Comparison of ENCODE assay signal across 21 cellular contexts in the genomic region with DNA sequence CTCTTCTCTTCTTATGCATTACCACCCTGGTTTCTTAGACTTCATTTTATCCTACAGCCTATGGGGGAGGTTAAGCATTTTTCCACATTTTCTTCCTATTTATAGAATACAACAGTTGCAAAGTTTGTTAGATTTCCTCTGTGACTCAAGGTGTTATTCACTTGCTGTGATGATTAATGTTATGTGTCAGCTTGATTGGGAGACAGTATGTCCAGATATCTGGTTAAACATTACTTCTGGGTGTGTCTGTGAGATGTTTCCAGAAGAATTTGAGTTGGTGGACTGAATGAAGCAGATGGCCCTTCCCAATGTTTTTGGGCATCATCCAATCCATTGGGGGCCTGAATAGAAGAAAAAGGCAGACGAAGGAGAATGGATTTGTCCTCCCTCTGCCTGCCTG.
DNase-seq lines count a peak whose midpoint lies in the region; TF ChIP-seq lines count a peak whose summit lies in the region.
"Had no signal": no experiment of that assay in that cellular context is flagged by ENCODE, and none has a peak within 500 bp of the region (broad histone marks: within the 10 kb centered on the region; RNA-seq: fewer than 3 reads in every experiment).

No MANE protein-coding gene starts in this region.

- H3K9me3 ChIP-seq in right atrium auricular region: peaks cover 0 to 4% of the 10 kb centered on the region in 2 donors
- H3K9me3 ChIP-seq: uterus had no signal

- H3K4me1 ChIP-seq in right atrium auricular region: no peaks in the 10 kb centered on the region
- H3K4me1 ChIP-seq: neural progenitor cell, Peyer's patch, uterus had no signal

- H3K36me3 ChIP-seq in right atrium auricular region: no peaks in the 10 kb centered on the region
- H3K36me3 ChIP-seq: neural progenitor cell, Peyer's patch, uterus had no signal

- DNase-seq in HPDE6-E6E7 (ENCODE audit: extremely low spot score) (peak; percentile 35), SW480 (ENCODE audit: low spot score) (peak; percentile 17), glomerular visceral epithelial cell (ENCODE audit: extremely low spot score) (peak; percentile 76), superior temporal gyrus (ENCODE audit: extremely low spot score) (peak; percentile 45), erythroblast (lab: John Stamatoyannopoulos, UW) (no peak), NCI-H748 (lab: John Stamatoyannopoulos, UW; ENCODE audit: unreplicated experiment) (no peak), right atrium auricular region (ENCODE audit: low spot score) (no peak)
- DNase-seq: activated B cell treated with CpG ODN at 0.5 μM for 24 hours; activated CD4-positive, alpha-beta T cell treated with anti-CD3 and anti-CD28 coated beads, Interleukin-2, amount 50 U/mL, for 48 hours; activated CD8-positive, alpha-beta memory T cell treated with anti-CD3 and anti-CD28 coated beads, Interleukin-2, amount 50 U/mL, for 48 hours; activated naive CD8-positive, alpha-beta T cell treated with anti-CD3 and anti-CD28 coated beads, Interleukin-2, amount 10 ng/mL, durations not matched to agents 7 days and 5 days; effector memory CD8-positive, alpha-beta T cell; head of caudate nucleus; NCI-H2107; NCI-H510A; Peyer's patch; stimulated activated CD4-positive, alpha-beta T cell treated with anti-CD3 and anti-CD28 coated beads, Interleukin-1b, Interleukin-23, amount 100 ng/mL, for 48 hours; T1000; uterus had no signal

- H3K4me3 ChIP-seq in right atrium auricular region: no peak overlapping the region
- H3K4me3 ChIP-seq: neural progenitor cell, Peyer's patch, skin epidermis, uterus had no signal

- TF ChIP-seq POLR2A in erythroblast (IDR thresholded peaks at IDR 0.05; ENCODE audit: low read length): no peak

- no peaks in the 10 kb centered on the region for H3K27me3 ChIP-seq in right atrium auricular region
- H3K27me3 ChIP-seq: neural progenitor cell, Peyer's patch, uterus had no signal

- no peak for TF ChIP-seq CTCF in right atrium auricular region (IDR thresholded peaks at IDR 0.05)

- H3K27ac ChIP-seq in right atrium auricular region: no peak overlapping the region
- H3K27ac ChIP-seq: neural progenitor cell, Peyer's patch, skin epidermis, uterus had no signal

Comparison
In these comparisons a context has a peak if more than half of its experiments do, and no peak if none do; other contexts are left out.
1. DNase-seq: peak in HPDE6-E6E7 (single experiment), SW480 (single experiment), glomerular visceral epithelial cell (single experiment) and superior temporal gyrus (single experiment); none in erythroblast (0 of 2), NCI-H748 (single experiment) and right atrium auricular region (single experiment).